ENCODE assay signal across 7 cellular contexts in the genomic region with DNA sequence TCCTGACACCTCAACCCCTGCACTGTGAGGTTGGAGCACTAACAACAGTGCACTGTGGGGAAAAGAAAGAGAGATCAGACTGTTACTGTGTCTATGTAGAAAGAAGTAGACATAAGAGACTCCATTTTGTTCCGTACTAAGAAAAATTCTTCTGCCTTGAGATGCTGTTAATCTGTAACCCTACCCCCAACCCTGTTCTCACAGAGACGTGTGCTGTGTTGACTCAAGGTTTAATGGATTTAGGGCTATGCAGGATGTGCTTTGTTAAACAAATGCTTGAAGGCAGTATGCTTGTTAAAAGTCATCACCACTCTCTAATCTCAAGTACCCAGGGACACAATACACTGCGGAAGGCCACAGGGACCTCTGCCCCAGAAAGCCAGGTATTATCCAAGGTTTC. TPM values are rescaled to one million over a fixed set of nuclear protein-coding genes. Genes with fewer than 3 reads are reported as not detected.
DNase-seq lines count a peak whose midpoint lies in the region; FAIRE-seq and TF ChIP-seq lines count a peak whose summit lies in the region.
"Not testable (repeated sequence)": the region's sequence is repeated elsewhere in the genome, so short reads cannot be mapped to it uniquely, and the experiment has no call there.

No MANE protein-coding gene starts in this region.

- H4K91ac ChIP-seq in H1 (replicated peaks; ENCODE audit: insufficient read length, low read length), result peak overlapping the region; percentile 100

- 16% methylated on average over 3 of the region's 3 CpGs; no CpG with 5 or more reads in 1 of the 2 experiments for WGBS in H1 (ENCODE audit: extremely low coverage in 1 of 2, insufficient coverage in 1 of 2, insufficient read length in 1 of 2, insufficient replicate concordance in 2 of 2, low coverage in 1 of 2, low lambda C conversion rate in 2 of 2, missing lambda C conversion rate in 1 of 2), 2 experiments
- 42% methylated on average over 3 of the region's 3 CpGs for WGBS in prostate gland

- H3K4me1 ChIP-seq in HUES48 (ENCODE audit: control insufficient read depth, insufficient read depth, low read length) (peaks cover 32% of the 10 kb centered on the region), H1 (replicated peaks in 1 of 4; ENCODE audit: control insufficient read depth in 3 of 4, insufficient read depth in 4 of 4, low read length in 3 of 4) (peaks cover 4 to 19% (median 11%) of the 10 kb centered on the region in 4 experiments), iPS-15b (ENCODE audit: control insufficient read depth, insufficient read depth, low read length) (peaks cover 22% of the 10 kb centered on the region)
- not testable (repeated sequence) for H3K4me1 ChIP-seq in SJCRH30; prostate gland (replicated peaks)

- TF ChIP-seq EP300 in H1 (IDR thresholded peaks at IDR 0.05; ENCODE audit: borderline replicate concordance in 1 of 2, low read depth in 2 of 2, low read length in 2 of 2), result not testable (repeated sequence)

- peak overlapping the region; percentile 99 for H2BK12ac ChIP-seq in H1 (ENCODE audit: low read depth, low read length)

- POLR2A ChIA-PET in H1 (lab: Charles Lee; ENCODE audit: partially characterized antibody), result interaction anchor here (1.0 to 1.1 kb wide), 4 partner anchors 10 to 36 kb away, joined by 3 to 6 read pairs (median 4); no protein-coding TSS in a partner anchor

- peak overlapping the region; percentile 100 for H2BK120ac ChIP-seq in H1 (replicated peaks; ENCODE audit: low read depth, low read length)

- H3K4ac ChIP-seq in H1 (replicated peaks; ENCODE audit: insufficient read length, low read depth, low read length), result peak overlapping the region; percentile 100

- intact Hi-C loops in prostate gland (cut with DNase I), result loop anchor here (2.0 kb wide), 1 partner anchor 21 kb away; the partner anchor contains the start of gene ZNF613

- peak overlapping the region; percentile 54 for H3K14ac ChIP-seq in H1 (ENCODE audit: insufficient read length)

- H3K4me2 ChIP-seq in H1 (ENCODE audit: insufficient read depth in 1 of 2, low read depth in 2 of 2, low read length in 2 of 2), result peak overlapping the region; percentile 82 to 94

- H3K36me3 Mint-ChIP-seq in nephron (ENCODE audit: low read depth), result peaks cover 47% of the 10 kb centered on the region

- peak overlapping the region; percentile 76 for H3K18ac ChIP-seq in H1 (ENCODE audit: extremely low read depth, low read length)

- H2AFZ ChIP-seq in H1 (ENCODE audit: low read length), result not testable (repeated sequence)

- H3K9ac ChIP-seq in HUES48 (ENCODE audit: low read depth, low read length), result peak overlapping the region; percentile 99
- peak overlapping the region in 3 of 4 experiments; percentile 6 to 87 (median 55); a peak in 6 of 7 replicates for H3K9ac ChIP-seq in H1 (replicated peaks in 1 of 4; ENCODE audit: extremely low read depth in 1 of 4, low read depth in 3 of 4, low read length in 3 of 4)
- H3K9ac ChIP-seq in iPS-15b (ENCODE audit: low read depth, low read length), result peak overlapping the region; percentile 99

- H3K79me1 ChIP-seq in H1 (ENCODE audit: low read depth, low read length), result not testable (repeated sequence)

- H3K36me3 ChIP-seq in HUES48 (ENCODE audit: control insufficient read depth, insufficient read depth, low read length) (peaks cover 26% of the 10 kb centered on the region), SJCRH30 (peaks cover 26% of the 10 kb centered on the region), H1 (ENCODE audit: control insufficient read depth in 2 of 4, insufficient read depth in 4 of 4, low read length in 3 of 4) (peaks cover 5 to 27% (median 18%) of the 10 kb centered on the region in 4 experiments; a peak in 7 of 8 replicates), iPS-15b (ENCODE audit: control insufficient read depth, insufficient read depth, low read length) (peaks cover 20% of the 10 kb centered on the region)
- not testable (repeated sequence) for H3K36me3 ChIP-seq in prostate gland

- peaks cover 40 to 44% of the 10 kb centered on the region in 2 experiments for H3K79me2 ChIP-seq in H1 (ENCODE audit: control insufficient read depth in 1 of 2, insufficient read depth in 2 of 2, low read length in 2 of 2)

- CTCF ChIA-PET in H1 (lab: Charles Lee; ENCODE audit: partially characterized antibody), result not testable (repeated sequence)

- peaks cover 16% of the 10 kb centered on the region for H3K4me1 Mint-ChIP-seq in nephron

- H2BK5ac ChIP-seq in H1 (ENCODE audit: low read depth, low read length), result peak overlapping the region; percentile 97

- peak overlapping the region; percentile 12 to 60 (median 24) for H3K4me3 Mint-ChIP-seq in nephron

- H3K56ac ChIP-seq in H1 (replicated peaks; ENCODE audit: insufficient read length, low read depth, low read length), result peak overlapping the region; percentile 90

- peak overlapping the region; percentile 97 for H4K5ac ChIP-seq in H1 (ENCODE audit: insufficient read length, low read depth, low read length)

- not testable (repeated sequence) for H4K8ac ChIP-seq in H1 (ENCODE audit: extremely low read depth, insufficient read depth, low read length)

- H3K9me3 Mint-ChIP-seq in nephron, result peaks cover 68% of the 10 kb centered on the region

- H3K4me3 ChIP-seq in HUES48 (ENCODE audit: low read depth, low read length) (peak overlapping the region; percentile 99), H1 (ENCODE audit: extremely low read depth in 1 of 4, insufficient read depth in 2 of 4, low read depth in 3 of 4, low read length in 4 of 4) (peak overlapping the region in 3 of 4 experiments; percentile 34 to 98 (median 93); a peak in 4 of 8 replicates), iPS-15b (ENCODE audit: low read depth, low read length) (peak overlapping the region; percentile 98)
- not testable (repeated sequence) for H3K4me3 ChIP-seq in SJCRH30, prostate gland

- not testable (repeated sequence) for H3K23me2 ChIP-seq in H1 (ENCODE audit: low read depth, low read length)

- not testable (repeated sequence) for H4K20me1 ChIP-seq in H1 (replicated peaks in 1 of 2; ENCODE audit: control insufficient read depth in 1 of 2, insufficient read depth in 2 of 2, low read length in 2 of 2)

- FAIRE-seq in H1 (lab: Jason Lieb, UNC), result not testable (repeated sequence)

- peaks cover 23% of the 10 kb centered on the region for H3K27me3 Mint-ChIP-seq in nephron (ENCODE audit: low read depth)

- not testable (repeated sequence) for TF ChIP-seq CTCF in H1 (IDR thresholded peaks at IDR 0.05; ENCODE audit: control extremely low read depth in 1 of 3, insufficient read depth in 1 of 3, low read depth in 1 of 3, low read length in 3 of 3); nephron (IDR thresholded peaks at IDR 0.05; ENCODE audit: unreplicated experiment in 3 of 3); prostate gland (IDR thresholded peaks at IDR 0.05)

- TF ChIP-seq RAD21 in H1 (IDR thresholded peaks at IDR 0.05 in 1 of 2, conservative IDR thresholded peaks at IDR 0.05 in 1 of 2; ENCODE audit: low read depth in 2 of 2, low read length in 2 of 2), result not testable (repeated sequence)

- H3K27ac ChIP-seq in HUES48 (ENCODE audit: low read depth, low read length), result peak overlapping the region; percentile 83
- H3K27ac ChIP-seq in SJCRH30, result peak overlapping the region; percentile 79; the same call in 1 of the 2 replicates
- peak overlapping the region; percentile 93 for H3K27ac ChIP-seq in H1 (ENCODE audit: low read depth, low read length)
- H3K27ac ChIP-seq in prostate gland, result peak overlapping the region; percentile 91 to 94

- H2BK20ac ChIP-seq in H1 (ENCODE audit: low read length), result peak overlapping the region; percentile 87; the same call in 1 of the 2 replicates

- not testable (repeated sequence) for H3K27me3 ChIP-seq in HUES48 (ENCODE audit: control insufficient read depth, insufficient read depth, low read length); SJCRH30; H1 (replicated peaks in 1 of 4; ENCODE audit: control insufficient read depth in 3 of 4, extremely low read depth in 1 of 4, insufficient read depth in 3 of 4, low read length in 3 of 4); iPS-15b (ENCODE audit: control insufficient read depth, insufficient read depth, low read length); prostate gland (replicated peaks; ENCODE audit: insufficient read depth)

- H3K27ac Mint-ChIP-seq in nephron, result not testable (repeated sequence)

- peak overlapping the region; percentile 96; the same call in 1 of the 2 replicates for H2AK5ac ChIP-seq in H1 (ENCODE audit: low read depth, low read length)

- H3K9me3 ChIP-seq in HUES48 (ENCODE audit: control insufficient read depth, insufficient read depth, low read length) (peaks cover 24% of the 10 kb centered on the region), SJCRH30 (replicated peaks) (peaks cover 34% of the 10 kb centered on the region), H1 (ENCODE audit: insufficient read depth in 2 of 2, low read depth in 1 of 2, low read length in 1 of 2) (peaks cover 21 to 27% of the 10 kb centered on the region in 2 experiments)
- not testable (repeated sequence) for H3K9me3 ChIP-seq in iPS-15b (ENCODE audit: control insufficient read depth, insufficient read depth, low read length); prostate gland

- peak; percentile 82 for DNase-seq in DMS53 (lab: John Stamatoyannopoulos, UW)
- DNase-seq in SJCRH30; prostate gland (ENCODE audit: low spot score): not testable (repeated sequence)
- DNase-seq in H1 (ENCODE audit: low read depth in 1 of 2, low spot score in 2 of 2), result peak in 1 of 2 experiments; percentile 47

- peak overlapping the region; percentile 12; the same call in 1 of the 2 replicates for H2BK15ac ChIP-seq in H1 (ENCODE audit: low read length)

- not testable (repeated sequence) for H3K23ac ChIP-seq in H1 (ENCODE audit: insufficient read length)

- TF ChIP-seq POLR2A in H1 (IDR thresholded peaks at IDR 0.05; ENCODE audit: control extremely low read depth in 1 of 2, low read depth in 2 of 2, low read length in 2 of 2), result 0 out of 3 replicates have a peak, but pooled peaks of 1 of the 2 experiments have one; percentile 47
- TF ChIP-seq POLR2A in prostate gland (IDR thresholded peaks at IDR 0.05), result not testable (repeated sequence)

RNA-seq across cellular contexts. Expression of gene ZNF649, which starts 0.8 kb away (rescaled TPM):
- total RNA-seq in SJCRH30 (2014; rRNA removed; shearing (Covaris generic)), result 22.0 and 22.1 TPM in 2 replicates
- 44.0 and 51.7 TPM in 2 replicates for total RNA-seq in H1 (2021; fragmentation: NEBNext Ultra II Directional; extraction: Animal tissue kit (Norgen Biotek cat#: 25700))
- 13.3 and 24.7 TPM in 2 replicates for polyA plus RNA-seq in H1 (2011; rRNA removed)
- 27.3 TPM for polyA plus RNA-seq in H1 (2011; cell fraction: cytosol; rRNA removed)
- 21.6 TPM for polyA plus RNA-seq in H1 (2011; cell fraction: nucleus; rRNA removed)
- 38.3 to 62.2 TPM (median 44.1 TPM) in 4 replicates for polyA plus RNA-seq in H1 (2012, experiment 1 of 2)
- polyA plus RNA-seq in H1 (2012, experiment 2 of 2), result 4.4 TPM
- polyA plus RNA-seq in H1 (2013, experiment 1 of 2), result 41.7 TPM
- polyA plus RNA-seq in H1 (2013, experiment 2 of 2), result 39.4 TPM
- 82.5 and 117 TPM in 2 replicates for polyA minus RNA-seq in H1 (2011; rRNA and poly(A)+ RNA removed)
- 38.3 TPM for polyA minus RNA-seq in H1 (2011; cell fraction: cytosol; rRNA and poly(A)+ RNA removed)
- polyA minus RNA-seq in H1 (2011; cell fraction: nucleus; rRNA and poly(A)+ RNA removed), result 103 TPM
- total RNA-seq in prostate gland, result 10 to 100 TPM; 26.5 to 33.5 TPM

RNA-seq across cellular contexts. Expression of gene ZNF577, which starts 17.9 kb away (rescaled TPM):
- total RNA-seq in SJCRH30 (2014; rRNA removed; shearing (Covaris generic)), result 10.0 and 10.8 TPM in 2 replicates
- 14.9 and 19.3 TPM in 2 replicates for total RNA-seq in H1 (2021; fragmentation: NEBNext Ultra II Directional; extraction: Animal tissue kit (Norgen Biotek cat#: 25700))
- polyA plus RNA-seq in H1 (2011; rRNA removed), result 11.5 and 13.8 TPM in 2 replicates
- 21.6 TPM for polyA plus RNA-seq in H1 (2011; cell fraction: cytosol; rRNA removed)
- polyA plus RNA-seq in H1 (2011; cell fraction: nucleus; rRNA removed), result 23.1 TPM
- polyA plus RNA-seq in H1 (2012, experiment 1 of 2), result 15.0 to 18.5 TPM (median 16.5 TPM) in 4 replicates
- 0.88 TPM for polyA plus RNA-seq in H1 (2012, experiment 2 of 2)
- 15.2 TPM for polyA plus RNA-seq in H1 (2013, experiment 1 of 2)
- polyA plus RNA-seq in H1 (2013, experiment 2 of 2), result 14.5 TPM
- polyA minus RNA-seq in H1 (2011; rRNA and poly(A)+ RNA removed), result 28.3 and 31.1 TPM in 2 replicates
- polyA minus RNA-seq in H1 (2011; cell fraction: cytosol; rRNA and poly(A)+ RNA removed), result 8.8 TPM
- polyA minus RNA-seq in H1 (2011; cell fraction: nucleus; rRNA and poly(A)+ RNA removed), result 69.6 TPM
- total RNA-seq in prostate gland, result 10 to 100 TPM; 23.8 to 78.2 TPM

RNA-seq across cellular contexts. Expression of gene ZNF613, which starts 21.6 kb away (rescaled TPM):
- 4.6 and 5.3 TPM in 2 replicates for total RNA-seq in SJCRH30 (2014; rRNA removed; shearing (Covaris generic))
- total RNA-seq in H1 (2021; fragmentation: NEBNext Ultra II Directional; extraction: Animal tissue kit (Norgen Biotek cat#: 25700)), result 7.5 and 14.2 TPM in 2 replicates
- polyA plus RNA-seq in H1 (2011; rRNA removed), result 3.8 and 4.7 TPM in 2 replicates
- 8.4 TPM for polyA plus RNA-seq in H1 (2011; cell fraction: cytosol; rRNA removed)
- 9.5 TPM for polyA plus RNA-seq in H1 (2011; cell fraction: nucleus; rRNA removed)
- polyA plus RNA-seq in H1 (2012, experiment 1 of 2), result 10.5 to 14.7 TPM (median 12.8 TPM) in 4 replicates
- 0.68 TPM for polyA plus RNA-seq in H1 (2012, experiment 2 of 2)
- polyA plus RNA-seq in H1 (2013, experiment 1 of 2), result 6.5 TPM
- 5.7 TPM for polyA plus RNA-seq in H1 (2013, experiment 2 of 2)
- 27.6 and 32.7 TPM in 2 replicates for polyA minus RNA-seq in H1 (2011; rRNA and poly(A)+ RNA removed)
- 17.5 TPM for polyA minus RNA-seq in H1 (2011; cell fraction: cytosol; rRNA and poly(A)+ RNA removed)
- 36.0 TPM for polyA minus RNA-seq in H1 (2011; cell fraction: nucleus; rRNA and poly(A)+ RNA removed)
- total RNA-seq in prostate gland, result 10 to 100 TPM; 15.4 to 17.0 TPM
